20 cellular contexts compared by ENCODE assay signal in genomic region chr1:14136881-14137280, GRCh38.
DNase-seq lines count a peak whose midpoint lies in the region; ATAC-seq, FAIRE-seq and TF ChIP-seq lines count a peak whose summit lies in the region.
"Had no signal": no experiment of that assay in that cellular context is flagged by ENCODE, and none has a peak within 500 bp of the region (broad histone marks: within the 10 kb centered on the region; RNA-seq: fewer than 3 reads in every experiment).

No MANE protein-coding gene starts in this region.

- H3K4me2 ChIP-seq in MM.1S (ENCODE audit: low read depth, low read length) = no peak overlapping the region
- no peak overlapping the region for H3K4me2 ChIP-seq in smooth muscle cell

- no peak for ATAC-seq in HG02642 (IDR thresholded peaks at IDR 0.05; ENCODE audit: poor library complexity, unreplicated experiment)

- TF ChIP-seq POLR2A in esophagus squamous epithelium (IDR thresholded peaks at IDR 0.05) = no peak

- 24 to 35% methylated on average over 4 to 5 of the region's 5 CpGs for WGBS in esophagus squamous epithelium, 2 donors
- 84% methylated on average over 5 of the region's 5 CpGs for WGBS in smooth muscle cell (ENCODE audit: low lambda C conversion rate)

- H3K79me2 ChIP-seq in MM.1S (ENCODE audit: low read length) = no peaks in the 10 kb centered on the region
- no peaks in the 10 kb centered on the region for H3K79me2 ChIP-seq in smooth muscle cell (ENCODE audit: low read depth)

- H3K4me3 Mint-ChIP-seq in immature natural killer cell = no peak overlapping the region
- H3K4me3 Mint-ChIP-seq: CD4-positive, CD25-positive, alpha-beta regulatory T cell had no signal

- H3K27me3 ChIP-seq in MM.1S (replicated peaks; ENCODE audit: insufficient read depth, low read length) (no peaks in the 10 kb centered on the region), bronchial epithelial cell (ENCODE audit: control insufficient read depth, insufficient read depth, low read length) (no peaks in the 10 kb centered on the region), esophagus squamous epithelium (no peaks in the 10 kb centered on the region), smooth muscle cell (ENCODE audit: low read depth) (no peaks in the 10 kb centered on the region)
- H3K27me3 ChIP-seq: Peyer's patch had no signal

- H3K9me3 ChIP-seq in MM.1S (replicated peaks; ENCODE audit: insufficient read depth, low read length) = no peaks in the 10 kb centered on the region
- H3K9me3 ChIP-seq in esophagus squamous epithelium = no peaks in the 10 kb centered on the region
- H3K9me3 ChIP-seq in smooth muscle cell (replicated peaks; ENCODE audit: low read depth) = no peaks in the 10 kb centered on the region
- H3K9me3 ChIP-seq: Peyer's patch had no signal

- H3K36me3 ChIP-seq in MM.1S (replicated peaks; ENCODE audit: insufficient read depth, low read length) = no peaks in the 10 kb centered on the region
- H3K36me3 ChIP-seq in bronchial epithelial cell (ENCODE audit: control insufficient read depth, insufficient read depth, low read length) = no peaks in the 10 kb centered on the region
- no peaks in the 10 kb centered on the region for H3K36me3 ChIP-seq in esophagus squamous epithelium
- H3K36me3 ChIP-seq in smooth muscle cell (ENCODE audit: low read depth) = no peaks in the 10 kb centered on the region
- H3K36me3 ChIP-seq: Peyer's patch had no signal

- DNase-seq in MM.1S (no peak), bronchial epithelial cell (ENCODE audit: low read depth) (peak; percentile 79), esophagus squamous epithelium (lab: John Stamatoyannopoulos, UW) (no peak), smooth muscle cell (lab: John Stamatoyannopoulos, UW; ENCODE audit: unreplicated experiment) (no peak), NCI-H1694 treated with DMSO at 0.1 percent for 48 hours (lab: John Stamatoyannopoulos, UW) (no peak), immature natural killer cell (no peak)
- DNase-seq: CD4-positive, CD25-positive, alpha-beta regulatory T cell; DMS79; GM23248; KBM-7; NCI-H1105; NCI-H146; NCI-H2029 treated with DMSO at 0.1 percent for 48 hours; NCI-H2171; NCI-H345; NCI-H524 treated with DMSO at 0.1 percent for 48 hours; NCI-H82; Peyer's patch; Right ventricle myocardium superior had no signal

- no peaks in the 10 kb centered on the region for H3K4me1 ChIP-seq in MM.1S (ENCODE audit: low read length)
- peaks cover 6 to 70% (median 42%) of the 10 kb centered on the region in 3 donors for H3K4me1 ChIP-seq in esophagus squamous epithelium
- H3K4me1 ChIP-seq in smooth muscle cell (ENCODE audit: low read depth) = peaks cover 4% of the 10 kb centered on the region

- H3K9me2 ChIP-seq in MM.1S (replicated peaks; ENCODE audit: insufficient read depth, low read length) = no peaks in the 10 kb centered on the region

- no peak overlapping the region for H2AFZ ChIP-seq in MM.1S (ENCODE audit: low read length)
- H2AFZ ChIP-seq in smooth muscle cell (ENCODE audit: low read depth) = no peak overlapping the region
- H2AFZ ChIP-seq: GM23248 had no signal

- no peak overlapping the region for H3K27ac Mint-ChIP-seq in immature natural killer cell

- H3K9me3 Mint-ChIP-seq in immature natural killer cell = peaks cover 0 to 2% (median 0%) of the 10 kb centered on the region in 6 donors

- intact Hi-C loops in esophagus squamous epithelium (cut with DNase I) = loop anchor here (10.0 kb wide), 1 partner anchor 158 kb away; no protein-coding TSS in a partner anchor

- H3K4me1 Mint-ChIP-seq in immature natural killer cell = no peaks in the 10 kb centered on the region
- H3K4me1 Mint-ChIP-seq: CD4-positive, CD25-positive, alpha-beta regulatory T cell had no signal

- no peaks in the 10 kb centered on the region for H3F3A ChIP-seq in MM.1S (ENCODE audit: insufficient read depth, low read length)
- H3F3A ChIP-seq in smooth muscle cell (ENCODE audit: low read depth) = no peaks in the 10 kb centered on the region

- H3K4me3 ChIP-seq in MM.1S (ENCODE audit: low read length) (no peak overlapping the region), bronchial epithelial cell (ENCODE audit: low read depth, low read length) (no peak overlapping the region), esophagus squamous epithelium (peak overlapping the region in 1 of 4 donors; percentile 21), smooth muscle cell (no peak overlapping the region)
- H3K4me3 ChIP-seq: GM23248, Peyer's patch had no signal

- H3K27me3 Mint-ChIP-seq in immature natural killer cell (ENCODE audit: low read depth in 3 of 3) = peaks cover 2 to 7% (median 5%) of the 10 kb centered on the region in 3 donors
- H3K27me3 Mint-ChIP-seq: CD4-positive, CD25-positive, alpha-beta regulatory T cell had no signal

- H3K27ac ChIP-seq in MM.1S (ENCODE audit: low read length) = peak overlapping the region; percentile 36; the same call in 1 of the 2 replicates
- H3K27ac ChIP-seq in esophagus squamous epithelium = peak overlapping the region; percentile 78 to 87 (median 80)
- H3K27ac ChIP-seq in smooth muscle cell (ENCODE audit: low read depth) = peak overlapping the region; percentile 77
- H3K27ac ChIP-seq: GM23248, Peyer's patch had no signal

- no peaks in the 10 kb centered on the region for H4K20me1 ChIP-seq in MM.1S (ENCODE audit: insufficient read depth, low read length)
- no peaks in the 10 kb centered on the region for H4K20me1 ChIP-seq in smooth muscle cell (ENCODE audit: low read depth)

- H3K36me3 Mint-ChIP-seq in immature natural killer cell = no peaks in the 10 kb centered on the region
- H3K36me3 Mint-ChIP-seq: CD4-positive, CD25-positive, alpha-beta regulatory T cell had no signal

- H3K9ac ChIP-seq in MM.1S (ENCODE audit: low read length) = no peak overlapping the region
- no peak overlapping the region for H3K9ac ChIP-seq in smooth muscle cell (ENCODE audit: low read depth)
- H3K9ac ChIP-seq: GM23248 had no signal

- TF ChIP-seq CTCF in MM.1S (IDR thresholded peaks at IDR 0.05; ENCODE audit: low read length) (no peak), bronchial epithelial cell (IDR thresholded peaks at IDR 0.05; ENCODE audit: insufficient read depth, low read length, severe bottlenecking) (no peak), esophagus squamous epithelium (IDR thresholded peaks at IDR 0.05) (no peak), smooth muscle cell (IDR thresholded peaks at IDR 0.05; ENCODE audit: borderline replicate concordance, insufficient read depth, poor library complexity, severe bottlenecking) (no peak)

- peak; percentile 97 for FAIRE-seq in bronchial epithelial cell (lab: Jason Lieb, UNC)
